ENCODE assay signal across 1 cellular context in the genomic region with DNA sequence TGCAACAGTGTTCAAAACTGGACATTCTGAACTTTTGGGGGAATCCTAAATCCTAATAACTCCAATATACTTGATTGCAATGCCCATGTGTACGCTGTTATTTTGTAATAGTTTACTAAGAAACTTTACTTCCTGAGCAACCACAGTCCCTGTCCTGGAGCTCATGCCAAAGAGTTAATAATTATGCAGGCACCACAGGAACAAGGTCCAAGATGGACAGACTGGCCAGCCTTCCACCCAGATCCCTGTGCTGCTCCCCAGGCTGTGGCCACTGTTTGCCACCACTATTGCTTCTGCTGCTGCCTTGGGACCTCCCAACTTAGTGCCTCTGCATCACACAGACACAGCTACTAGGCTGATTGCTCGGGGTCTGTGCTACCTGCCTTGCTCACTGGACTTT.
TF ChIP-seq lines count a peak whose summit lies in the region.

No MANE protein-coding gene starts in this region.

TF ChIP-seq in HepG2, 621 proteins besides CTCF, POLR2A, EP300 and RAD21 (continued from another document):
- TF ChIP-seq, protein P1, sequence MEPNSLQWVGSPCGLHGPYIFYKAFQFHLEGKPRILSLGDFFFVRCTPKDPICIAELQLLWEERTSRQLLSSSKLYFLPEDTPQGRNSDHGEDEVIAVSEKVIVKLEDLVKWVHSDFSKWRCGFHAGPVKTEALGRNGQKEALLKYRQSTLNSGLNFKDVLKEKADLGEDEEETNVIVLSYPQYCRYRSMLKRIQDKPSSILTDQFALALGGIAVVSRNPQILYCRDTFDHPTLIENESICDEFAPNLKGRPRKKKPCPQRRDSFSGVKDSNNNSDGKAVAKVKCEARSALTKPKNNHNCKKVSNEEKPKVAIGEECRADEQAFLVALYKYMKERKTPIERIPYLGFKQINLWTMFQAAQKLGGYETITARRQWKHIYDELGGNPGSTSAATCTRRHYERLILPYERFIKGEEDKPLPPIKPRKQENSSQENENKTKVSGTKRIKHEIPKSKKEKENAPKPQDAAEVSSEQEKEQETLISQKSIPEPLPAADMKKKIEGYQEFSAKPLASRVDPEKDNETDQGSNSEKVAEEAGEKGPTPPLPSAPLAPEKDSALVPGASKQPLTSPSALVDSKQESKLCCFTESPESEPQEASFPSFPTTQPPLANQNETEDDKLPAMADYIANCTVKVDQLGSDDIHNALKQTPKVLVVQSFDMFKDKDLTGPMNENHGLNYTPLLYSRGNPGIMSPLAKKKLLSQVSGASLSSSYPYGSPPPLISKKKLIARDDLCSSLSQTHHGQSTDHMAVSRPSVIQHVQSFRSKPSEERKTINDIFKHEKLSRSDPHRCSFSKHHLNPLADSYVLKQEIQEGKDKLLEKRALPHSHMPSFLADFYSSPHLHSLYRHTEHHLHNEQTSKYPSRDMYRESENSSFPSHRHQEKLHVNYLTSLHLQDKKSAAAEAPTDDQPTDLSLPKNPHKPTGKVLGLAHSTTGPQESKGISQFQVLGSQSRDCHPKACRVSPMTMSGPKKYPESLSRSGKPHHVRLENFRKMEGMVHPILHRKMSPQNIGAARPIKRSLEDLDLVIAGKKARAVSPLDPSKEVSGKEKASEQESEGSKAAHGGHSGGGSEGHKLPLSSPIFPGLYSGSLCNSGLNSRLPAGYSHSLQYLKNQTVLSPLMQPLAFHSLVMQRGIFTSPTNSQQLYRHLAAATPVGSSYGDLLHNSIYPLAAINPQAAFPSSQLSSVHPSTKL (CRISPR knock-in tag; IDR thresholded peaks at IDR 0.05) = peak; percentile 51
- TF ChIP-seq ZNF549 (CRISPR knock-in tag; IDR thresholded peaks at IDR 0.05) = peak; percentile 99
- TF ChIP-seq ZMYM3 (CRISPR knock-in tag; IDR thresholded peaks at IDR 0.05) = peak; percentile 55
- TF ChIP-seq CHD2 (IDR thresholded peaks at IDR 0.05; ENCODE audit: low read depth, low read length) = no peak
- TF ChIP-seq ZMYM4 (CRISPR knock-in tag; IDR thresholded peaks at IDR 0.05) = peak; percentile 45
- TF ChIP-seq FOXA3 (CRISPR knock-in tag; IDR thresholded peaks at IDR 0.05) = peak; percentile 51
- TF ChIP-seq ZMAT3 (CRISPR knock-in tag; conservative IDR thresholded peaks at IDR 0.05) = 0 out of 2 replicates have a peak, but pooled peaks have one; percentile 26
- TF ChIP-seq ELF3 (CRISPR knock-in tag; IDR thresholded peaks at IDR 0.05) = 0 out of 2 replicates have a peak, but pooled peaks have one; percentile 35
- TF ChIP-seq, protein P2, sequence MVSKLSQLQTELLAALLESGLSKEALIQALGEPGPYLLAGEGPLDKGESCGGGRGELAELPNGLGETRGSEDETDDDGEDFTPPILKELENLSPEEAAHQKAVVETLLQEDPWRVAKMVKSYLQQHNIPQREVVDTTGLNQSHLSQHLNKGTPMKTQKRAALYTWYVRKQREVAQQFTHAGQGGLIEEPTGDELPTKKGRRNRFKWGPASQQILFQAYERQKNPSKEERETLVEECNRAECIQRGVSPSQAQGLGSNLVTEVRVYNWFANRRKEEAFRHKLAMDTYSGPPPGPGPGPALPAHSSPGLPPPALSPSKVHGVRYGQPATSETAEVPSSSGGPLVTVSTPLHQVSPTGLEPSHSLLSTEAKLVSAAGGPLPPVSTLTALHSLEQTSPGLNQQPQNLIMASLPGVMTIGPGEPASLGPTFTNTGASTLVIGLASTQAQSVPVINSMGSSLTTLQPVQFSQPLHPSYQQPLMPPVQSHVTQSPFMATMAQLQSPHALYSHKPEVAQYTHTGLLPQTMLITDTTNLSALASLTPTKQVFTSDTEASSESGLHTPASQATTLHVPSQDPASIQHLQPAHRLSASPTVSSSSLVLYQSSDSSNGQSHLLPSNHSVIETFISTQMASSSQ (IDR thresholded peaks at IDR 0.05; ENCODE audit: low read depth) = peak; percentile 57; the same call in 1 of the 2 replicates
- TF ChIP-seq, protein P2 (CRISPR knock-in tag; IDR thresholded peaks at IDR 0.05; ENCODE audit: borderline replicate concordance) = peak; percentile 40; the same call in 1 of the 2 replicates
- TF ChIP-seq, protein P3, sequence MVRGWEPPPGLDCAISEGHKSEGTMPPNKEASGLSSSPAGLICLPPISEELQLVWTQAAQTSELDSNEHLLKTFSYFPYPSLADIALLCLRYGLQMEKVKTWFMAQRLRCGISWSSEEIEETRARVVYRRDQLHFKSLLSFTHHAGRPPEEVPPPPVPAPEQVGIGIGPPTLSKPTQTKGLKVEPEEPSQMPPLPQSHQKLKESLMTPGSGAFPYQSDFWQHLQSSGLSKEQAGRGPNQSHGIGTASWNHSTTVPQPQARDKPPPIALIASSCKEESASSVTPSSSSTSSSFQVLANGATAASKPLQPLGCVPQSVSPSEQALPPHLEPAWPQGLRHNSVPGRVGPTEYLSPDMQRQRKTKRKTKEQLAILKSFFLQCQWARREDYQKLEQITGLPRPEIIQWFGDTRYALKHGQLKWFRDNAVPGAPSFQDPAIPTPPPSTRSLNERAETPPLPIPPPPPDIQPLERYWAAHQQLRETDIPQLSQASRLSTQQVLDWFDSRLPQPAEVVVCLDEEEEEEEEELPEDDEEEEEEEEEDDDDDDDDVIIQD (CRISPR knock-in tag; IDR thresholded peaks at IDR 0.05; ENCODE audit: low read depth) = peak; percentile 45; the same call in 1 of the 2 replicates
- TF ChIP-seq RBFOX2 (IDR thresholded peaks at IDR 0.05; ENCODE audit: low read depth, low read length) = no peak
- TF ChIP-seq ZNF644 (CRISPR knock-in tag; IDR thresholded peaks at IDR 0.05; ENCODE audit: low read depth) = peak; percentile 71; the same call in 1 of the 2 replicates
- TF ChIP-seq SIN3A (IDR thresholded peaks at IDR 0.05; ENCODE audit: borderline replicate concordance, low read depth, low read length) = no peak
- TF ChIP-seq, protein P4, sequence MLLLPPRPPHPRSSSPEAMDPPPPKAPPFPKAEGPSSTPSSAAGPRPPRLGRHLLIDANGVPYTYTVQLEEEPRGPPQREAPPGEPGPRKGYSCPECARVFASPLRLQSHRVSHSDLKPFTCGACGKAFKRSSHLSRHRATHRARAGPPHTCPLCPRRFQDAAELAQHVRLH (CRISPR knock-in tag; IDR thresholded peaks at IDR 0.05; ENCODE audit: borderline replicate concordance, low read depth) = no peak
- TF ChIP-seq, protein P5, sequence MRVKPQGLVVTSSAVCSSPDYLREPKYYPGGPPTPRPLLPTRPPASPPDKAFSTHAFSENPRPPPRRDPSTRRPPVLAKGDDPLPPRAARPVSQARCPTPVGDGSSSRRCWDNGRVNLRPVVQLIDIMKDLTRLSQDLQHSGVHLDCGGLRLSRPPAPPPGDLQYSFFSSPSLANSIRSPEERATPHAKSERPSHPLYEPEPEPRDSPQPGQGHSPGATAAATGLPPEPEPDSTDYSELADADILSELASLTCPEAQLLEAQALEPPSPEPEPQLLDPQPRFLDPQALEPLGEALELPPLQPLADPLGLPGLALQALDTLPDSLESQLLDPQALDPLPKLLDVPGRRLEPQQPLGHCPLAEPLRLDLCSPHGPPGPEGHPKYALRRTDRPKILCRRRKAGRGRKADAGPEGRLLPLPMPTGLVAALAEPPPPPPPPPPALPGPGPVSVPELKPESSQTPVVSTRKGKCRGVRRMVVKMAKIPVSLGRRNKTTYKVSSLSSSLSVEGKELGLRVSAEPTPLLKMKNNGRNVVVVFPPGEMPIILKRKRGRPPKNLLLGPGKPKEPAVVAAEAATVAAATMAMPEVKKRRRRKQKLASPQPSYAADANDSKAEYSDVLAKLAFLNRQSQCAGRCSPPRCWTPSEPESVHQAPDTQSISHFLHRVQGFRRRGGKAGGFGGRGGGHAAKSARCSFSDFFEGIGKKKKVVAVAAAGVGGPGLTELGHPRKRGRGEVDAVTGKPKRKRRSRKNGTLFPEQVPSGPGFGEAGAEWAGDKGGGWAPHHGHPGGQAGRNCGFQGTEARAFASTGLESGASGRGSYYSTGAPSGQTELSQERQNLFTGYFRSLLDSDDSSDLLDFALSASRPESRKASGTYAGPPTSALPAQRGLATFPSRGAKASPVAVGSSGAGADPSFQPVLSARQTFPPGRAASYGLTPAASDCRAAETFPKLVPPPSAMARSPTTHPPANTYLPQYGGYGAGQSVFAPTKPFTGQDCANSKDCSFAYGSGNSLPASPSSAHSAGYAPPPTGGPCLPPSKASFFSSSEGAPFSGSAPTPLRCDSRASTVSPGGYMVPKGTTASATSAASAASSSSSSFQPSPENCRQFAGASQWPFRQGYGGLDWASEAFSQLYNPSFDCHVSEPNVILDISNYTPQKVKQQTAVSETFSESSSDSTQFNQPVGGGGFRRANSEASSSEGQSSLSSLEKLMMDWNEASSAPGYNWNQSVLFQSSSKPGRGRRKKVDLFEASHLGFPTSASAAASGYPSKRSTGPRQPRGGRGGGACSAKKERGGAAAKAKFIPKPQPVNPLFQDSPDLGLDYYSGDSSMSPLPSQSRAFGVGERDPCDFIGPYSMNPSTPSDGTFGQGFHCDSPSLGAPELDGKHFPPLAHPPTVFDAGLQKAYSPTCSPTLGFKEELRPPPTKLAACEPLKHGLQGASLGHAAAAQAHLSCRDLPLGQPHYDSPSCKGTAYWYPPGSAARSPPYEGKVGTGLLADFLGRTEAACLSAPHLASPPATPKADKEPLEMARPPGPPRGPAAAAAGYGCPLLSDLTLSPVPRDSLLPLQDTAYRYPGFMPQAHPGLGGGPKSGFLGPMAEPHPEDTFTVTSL (CRISPR knock-in tag; IDR thresholded peaks at IDR 0.05; ENCODE audit: borderline replicate concordance) = peak; percentile 58; the same call in 1 of the 2 replicates
- TF ChIP-seq HMG20A (CRISPR knock-in tag; IDR thresholded peaks at IDR 0.05; ENCODE audit: borderline replicate concordance) = peak; percentile 23; the same call in 1 of the 2 replicates
TF ChIP-seq in HepG2: peak in this region for 42.
